Comparison of ENCODE assay signal across 8 cellular contexts in genomic region chrX:66408507-66408906, GRCh38.
DNase-seq lines count a peak whose midpoint lies in the region; ATAC-seq and TF ChIP-seq lines count a peak whose summit lies in the region.

No MANE protein-coding gene starts in this region.

- no peaks in the 10 kb centered on the region for H3K36me3 ChIP-seq in thyroid gland

- 18 to 37% methylated on average over 3 of the region's 3 CpGs for WGBS in thyroid gland, 2 donors

- no peaks in the 10 kb centered on the region for H3K27me3 ChIP-seq in thyroid gland

- intact Hi-C loops in thyroid gland (cut with DNase I) = no loop called here

- H3K4me1 ChIP-seq in thyroid gland = no peaks in the 10 kb centered on the region

- DNase-seq in GM12865 (ENCODE audit: low read depth) = peak; percentile 29
- DNase-seq in thyroid gland = no peak
- DNase-seq in nucleus accumbens (lab: John Stamatoyannopoulos, UW) = no peak
- no peak for DNase-seq in HuH-7.5 (ENCODE audit: low spot score)

- TF ChIP-seq POLR2A in thyroid gland (IDR thresholded peaks at IDR 0.05) = no peak

- ATAC-seq in GM19035 (IDR thresholded peaks at IDR 0.05; ENCODE audit: unreplicated experiment) (peak; percentile 42), HG03378 (IDR thresholded peaks at IDR 0.05; ENCODE audit: unreplicated experiment) (peak; percentile 86), HG02840 (IDR thresholded peaks at IDR 0.05; ENCODE audit: low FRiP score, unreplicated experiment) (no peak)

- TF ChIP-seq CTCF in GM12865 (IDR thresholded peaks at IDR 0.05; ENCODE audit: insufficient read depth, low read depth, low read length, missing control alignments) (peak; percentile 28), VCaP (conservative IDR thresholded peaks at IDR 0.05) (peak; percentile 68), thyroid gland (IDR thresholded peaks at IDR 0.05) (no peak)

- no peak overlapping the region for H3K4me3 ChIP-seq in GM12865 (ENCODE audit: low read depth, low read length)
- no peak overlapping the region for H3K4me3 ChIP-seq in thyroid gland (replicated peaks in 1 of 3)

- H3K9me3 ChIP-seq in thyroid gland = no peaks in the 10 kb centered on the region

- H3K27ac ChIP-seq in VCaP = no peak overlapping the region
- H3K27ac ChIP-seq in thyroid gland = no peak overlapping the region

Comparison
In these comparisons a context has a peak if more than half of its experiments do, and no peak if none do; other contexts are left out.
1. CTCF ChIP-seq: peak in GM12865 (single experiment) and VCaP (single experiment); none in thyroid gland (0 of 6).